In the genomic region with DNA sequence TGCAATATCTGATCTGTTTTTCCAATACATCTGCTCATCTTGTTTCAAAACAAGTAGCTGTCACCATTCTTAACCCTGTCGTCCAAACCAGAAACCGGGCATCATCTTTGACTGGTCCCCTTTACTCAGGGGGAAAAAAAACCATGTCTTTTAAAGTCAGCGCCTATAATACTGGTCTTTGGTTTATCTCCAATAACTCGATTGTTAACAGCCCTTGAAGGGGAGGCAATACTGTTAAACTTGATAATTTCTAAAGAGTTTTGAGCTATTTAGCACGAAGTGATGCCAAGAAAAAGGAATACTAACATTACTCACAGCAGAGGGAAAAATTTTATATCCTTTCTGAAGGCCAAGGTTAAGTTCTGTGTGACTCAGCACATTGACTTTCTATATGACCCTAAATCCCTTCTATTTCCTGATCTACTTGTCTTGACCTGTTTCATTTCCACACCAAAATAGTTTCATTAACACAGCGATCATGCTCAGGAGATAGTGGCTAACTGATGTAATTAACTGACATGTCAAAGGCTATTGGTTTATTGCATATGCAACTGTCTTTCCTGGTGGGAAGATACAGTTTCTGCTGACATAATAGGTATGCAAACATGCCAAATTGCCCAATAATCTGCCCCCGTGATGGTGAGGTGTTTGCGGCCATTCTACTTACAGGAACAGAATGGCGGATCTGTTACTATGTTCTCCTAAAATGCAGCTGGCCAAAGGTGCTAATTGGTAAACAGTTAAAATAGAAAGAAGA, we compare ENCODE assay signal across 10 cellular contexts. TPM values are rescaled to one million over a fixed set of nuclear protein-coding genes. Genes with fewer than 3 reads are reported as not detected.
DNase-seq lines count a peak whose midpoint lies in the region; ATAC-seq lines count a peak whose summit lies in the region.
"Had no signal": no experiment of that assay in that cellular context is flagged by ENCODE, and none has a peak within 500 bp of the region (broad histone marks: within the 10 kb centered on the region; RNA-seq: fewer than 3 reads in every experiment).

No MANE protein-coding gene starts in this region.

- H3K79me1 ChIP-seq in trophoblast cell (ENCODE audit: low read length), result no peaks in the 10 kb centered on the region

- no peak overlapping the region for H3K4me2 ChIP-seq in trophoblast cell (ENCODE audit: low read length)

- H3K9me3 ChIP-seq in trophoblast cell (ENCODE audit: insufficient read depth, low read depth, low read length), result no peaks in the 10 kb centered on the region

- no peak overlapping the region for H3K4ac ChIP-seq in trophoblast cell (ENCODE audit: low read depth, low read length)

- no peak overlapping the region for H3K23ac ChIP-seq in trophoblast cell (ENCODE audit: low read length)

- H3K79me2 ChIP-seq in trophoblast cell (ENCODE audit: control insufficient read depth, insufficient read depth, low read length, poor library complexity), result no peaks in the 10 kb centered on the region

- H3K9ac ChIP-seq in trophoblast cell (ENCODE audit: low read length), result no peak overlapping the region

- no CpG with 5 or more reads among the region's 9 CpGs for WGBS in trophoblast cell (ENCODE audit: extremely low coverage, insufficient coverage, insufficient read length)

- peak; percentile 21 for DNase-seq in GM04504 (ENCODE audit: low read depth)
- DNase-seq in NCI-H69 (lab: John Stamatoyannopoulos, UW), result peak; percentile 94
- DNase-seq in trophoblast cell, result peak; percentile 17 to 70
- DNase-seq in NCI-H2171 treated with DMSO at 0.1 percent for 48 hours (lab: John Stamatoyannopoulos, UW), result no peak
- no peak for DNase-seq in activated naive CD4-positive, alpha-beta T cell treated with Interleukin-2 at 50 U/mL for 16 hours
- DNase-seq in anterior cingulate cortex (lab: John Stamatoyannopoulos, UW), result no peak
- DNase-seq: activated naive CD4-positive, alpha-beta T cell; islet precursor cell had no signal

- no peak overlapping the region for H4K8ac ChIP-seq in trophoblast cell (ENCODE audit: low read depth, low read length)

- H3K4me1 ChIP-seq in trophoblast cell (ENCODE audit: control insufficient read depth in 1 of 2, insufficient read depth in 2 of 2, low read length in 2 of 2), result peaks cover 0 to 3% of the 10 kb centered on the region in 2 experiments

- H3K36me3 ChIP-seq in trophoblast cell (ENCODE audit: control insufficient read depth in 1 of 2, insufficient read depth in 2 of 2, low read length in 2 of 2), result no peaks in the 10 kb centered on the region

- no peak for ATAC-seq in HG02938 (IDR thresholded peaks at IDR 0.05; ENCODE audit: unreplicated experiment)

- H2BK120ac ChIP-seq in trophoblast cell (ENCODE audit: insufficient read depth, low read length, poor library complexity), result no peak overlapping the region

- no peak overlapping the region for H3K14ac ChIP-seq in trophoblast cell (ENCODE audit: low read length)

- H2BK5ac ChIP-seq in trophoblast cell (ENCODE audit: low read depth, low read length, poor library complexity), result no peak overlapping the region

- H3K27ac ChIP-seq in cingulate gyrus (ENCODE audit: low read depth, low read length) (peak overlapping the region; percentile 2), trophoblast cell (ENCODE audit: low read depth, low read length) (no peak overlapping the region)

- no peak overlapping the region for H2BK12ac ChIP-seq in trophoblast cell (ENCODE audit: low read length)

- no peak overlapping the region for H2AFZ ChIP-seq in trophoblast cell (ENCODE audit: insufficient read depth, low read length, poor library complexity)

- H4K12ac ChIP-seq in trophoblast cell (ENCODE audit: low read depth, low read length), result no peak overlapping the region

- no peaks in the 10 kb centered on the region for H3K27me3 ChIP-seq in trophoblast cell (ENCODE audit: insufficient read depth, low read length)

- no peak overlapping the region for H2AK5ac ChIP-seq in trophoblast cell (ENCODE audit: low read length)

- H4K91ac ChIP-seq in trophoblast cell (ENCODE audit: low read depth, low read length), result no peak overlapping the region

- no peak overlapping the region for H3K4me3 ChIP-seq in trophoblast cell (ENCODE audit: low read depth, low read length)

- no peak overlapping the region for H3K18ac ChIP-seq in trophoblast cell (ENCODE audit: low read length)

RNA-seq across cellular contexts. Expression of gene NFIA, which starts 59.1 kb away (rescaled TPM):
- 0.12 and 0.23 TPM in 2 replicates for polyA plus RNA-seq in trophoblast cell (2013)

Comparison
In these comparisons a context has a peak if more than half of its experiments do, and no peak if none do; other contexts are left out.
1. DNase-seq: peak in GM04504 (single experiment), NCI-H69 (single experiment) and trophoblast cell (2 of 2); none in NCI-H2171 treated with DMSO at 0.1 percent for 48 hours (single experiment), activated naive CD4-positive, alpha-beta T cell treated with Interleukin-2 at 50 U/mL for 16 hours (single experiment) and anterior cingulate cortex (0 of 58).